1 cellular context compared by ENCODE assay signal in genomic region chr3:174951498-174951897, GRCh38.
TF ChIP-seq lines count a peak whose summit lies in the region.

No MANE protein-coding gene starts in this region.

TF ChIP-seq in SK-N-SH, 30 proteins besides CTCF, POLR2A, EP300 and RAD21 (continued from another document):
- no peak for TF ChIP-seq USF1 (IDR thresholded peaks at IDR 0.05; ENCODE audit: borderline replicate concordance, low read depth)
TF ChIP-seq in SK-N-SH: peak in this region for 0.
